Comparison of ENCODE assay signal across 24 cellular contexts in the genomic region with DNA sequence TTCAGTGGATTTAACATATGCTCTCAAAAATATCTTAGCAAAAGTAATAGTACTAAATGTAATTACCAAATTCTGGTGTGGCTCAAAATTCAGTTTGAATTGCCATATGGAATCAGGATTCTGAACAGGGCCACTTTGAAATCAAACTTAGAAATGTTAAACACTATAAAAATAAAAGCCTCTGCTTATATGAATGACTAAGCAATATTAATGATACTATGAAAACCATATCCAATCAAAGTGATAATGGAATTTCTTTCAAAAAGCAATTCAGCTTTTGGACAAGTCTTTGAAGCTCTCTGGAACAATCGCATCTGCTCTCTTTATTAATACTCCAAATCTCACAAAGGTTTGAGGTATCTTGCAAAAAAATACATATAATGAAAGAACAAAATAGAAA. TPM values are rescaled to one million over a fixed set of nuclear protein-coding genes. Genes with fewer than 3 reads are reported as not detected.
A peak's percentile ranks its signal among the peaks of the same experiment; 100 is the strongest.
DNase-seq lines count a peak whose midpoint lies in the region; ATAC-seq, FAIRE-seq and TF ChIP-seq lines count a peak whose summit lies in the region.
"Had no signal": no experiment of that assay in that cellular context is flagged by ENCODE, and none has a peak within 500 bp of the region (broad histone marks: within the 10 kb centered on the region; RNA-seq: fewer than 3 reads in every experiment).

No MANE protein-coding gene starts in this region.

- intact Hi-C loops in HepG2 (cut with micrococcal nuclease; ENCODE audit: unreplicated experiment) = no loop called here
- intact Hi-C loops in right lobe of liver (cut with DNase I) = no loop called here

- ATAC-seq in HepG2 (no peak), right lobe of liver (no peak)
- ATAC-seq: GM12878 had no signal

- FAIRE-seq in HepG2 (lab: Jason Lieb, UNC) = no peak
- FAIRE-seq: GM12878, GM12892, GM18507 had no signal

- H4K20me1 ChIP-seq in HepG2 (ENCODE audit: insufficient read depth, low read length) = no peaks in the 10 kb centered on the region
- H4K20me1 ChIP-seq: BLaER1 had no signal

- POLR2A ChIA-PET in HepG2 (lab: Yijun Ruan, JAX) = no interaction called here

- H3K4me1 ChIP-seq in HepG2 (ENCODE audit: insufficient read depth, low read length) (no peaks in the 10 kb centered on the region), right lobe of liver (peaks cover 0 to 6% (median 0%) of the 10 kb centered on the region in 4 donors)
- H3K4me1 ChIP-seq: BE2C, BLaER1 had no signal

- no peak for DNase-seq in HepG2 (ENCODE audit: low spot score)
- no peak for DNase-seq in right lobe of liver
- no peak for DNase-seq in SK-N-MC (ENCODE audit: low read depth, low spot score)
- DNase-seq in NCI-H2196 (lab: John Stamatoyannopoulos, UW; ENCODE audit: unreplicated experiment) = no peak
- DNase-seq in midbrain (lab: John Stamatoyannopoulos, UW) = no peak
- DNase-seq: ACHN; BE2C; C1 segment of cervical spinal cord; CD4-positive, alpha-beta memory T cell; CD4-positive, CD25-positive, alpha-beta regulatory T cell; CD8-positive, alpha-beta memory T cell; COR-L47; DMS 273 treated with DMSO at 0.1 percent for 48 hours; DMS153; DMS53; DMS79; DND-41; EL; GDM1 had no signal

- H3K27ac ChIP-seq in HepG2 (ENCODE audit: extremely low read length, insufficient read depth, low read length) (no peak overlapping the region), right lobe of liver (no peak overlapping the region), SK-N-MC (peak overlapping the region; percentile 47)
- H3K27ac ChIP-seq: 22Rv1, BLaER1 had no signal

- CTCF ChIA-PET in HepG2 (lab: Yijun Ruan, JAX; ENCODE audit: low intra/inter-chr PET ratio, low total read pairs) = no interaction called here

- in situ Hi-C loops in HepG2 (cut with HindIII; ENCODE audit: extremely low pct_ligation_motif_present, low pct_unique_long_range_greater_than_20kb) = no loop called here

- H3K79me2 ChIP-seq in HepG2 (ENCODE audit: insufficient read depth, low read length) = no peaks in the 10 kb centered on the region

- no peak for TF ChIP-seq POLR2A in HepG2 (IDR thresholded peaks at IDR 0.05; ENCODE audit: insufficient read depth in 1 of 2, low read depth in 2 of 2, low read length in 2 of 2)
- no peak for TF ChIP-seq POLR2A in right lobe of liver (IDR thresholded peaks at IDR 0.05)

- no TSS peak for BruUV-seq in HepG2 (replicated peaks; lab: Mats Ljungman, UMichigan)

- H3K4me3 ChIP-seq in HepG2 (replicated peaks in 1 of 3; ENCODE audit: insufficient read depth in 1 of 3, low read depth in 2 of 3, low read length in 3 of 3) = no peak overlapping the region
- no peak overlapping the region for H3K4me3 ChIP-seq in right lobe of liver
- no peak overlapping the region for H3K4me3 ChIP-seq in SK-N-MC
- H3K4me3 ChIP-seq: BLaER1, GM12878 had no signal

- H2AFZ ChIP-seq in HepG2 (ENCODE audit: low read length) = no peak overlapping the region

- no peak overlapping the region for H3K4me2 ChIP-seq in HepG2 (ENCODE audit: low read depth, low read length)
- H3K4me2 ChIP-seq: BLaER1 had no signal

- TF ChIP-seq CTCF in HepG2 (CRISPR knock-in tag; IDR thresholded peaks at IDR 0.05) (no peak), right lobe of liver (IDR thresholded peaks at IDR 0.05) (no peak)

- H3K27me3 ChIP-seq in HepG2 (ENCODE audit: control insufficient read depth in 1 of 2, insufficient read depth in 2 of 2, low read length in 2 of 2) = no peaks in the 10 kb centered on the region
- no peaks in the 10 kb centered on the region for H3K27me3 ChIP-seq in right lobe of liver
- H3K27me3 ChIP-seq: BE2C, BLaER1 had no signal

- 97% methylated on average over 1 of the region's 1 CpG for WGBS in HepG2 (ENCODE audit: low lambda C conversion rate)
- WGBS in right lobe of liver (ENCODE audit: insufficient coverage, low coverage, low lambda C conversion rate, missing lambda C conversion rate) = 93% methylated on average over 1 of the region's 1 CpG

- no peak overlapping the region for H3K9ac ChIP-seq in HepG2 (ENCODE audit: insufficient read depth, low read depth, low read length)
- no peak overlapping the region for H3K9ac ChIP-seq in SK-N-MC (ENCODE audit: insufficient read length)
- H3K9ac ChIP-seq: BLaER1 had no signal

- TF ChIP-seq RAD21 in HepG2 (CRISPR knock-in tag; IDR thresholded peaks at IDR 0.05) = no peak

- TF ChIP-seq EP300 in HepG2 (IDR thresholded peaks at IDR 0.05; ENCODE audit: low read depth in 2 of 2, low read length in 2 of 2) (no peak), HepG2 (CRISPR knock-in tag; IDR thresholded peaks at IDR 0.05; ENCODE audit: borderline replicate concordance) (no peak)

- H3K9me3 ChIP-seq in HepG2 (ENCODE audit: low read length) (no peaks in the 10 kb centered on the region), right lobe of liver (no peaks in the 10 kb centered on the region), SK-N-MC (ENCODE audit: low read depth, low read length) (no peaks in the 10 kb centered on the region)
- H3K9me3 ChIP-seq: BE2C, BLaER1 had no signal

- H3K36me3 ChIP-seq in HepG2 (replicated peaks in 1 of 2; ENCODE audit: control insufficient read depth in 1 of 2, insufficient read depth in 2 of 2, low read length in 2 of 2) = no peaks in the 10 kb centered on the region
- no peaks in the 10 kb centered on the region for H3K36me3 ChIP-seq in right lobe of liver
- no peaks in the 10 kb centered on the region for H3K36me3 ChIP-seq in SK-N-MC (ENCODE audit: insufficient read depth, low read length)

TF ChIP-seq in HepG2, 621 proteins besides CTCF, POLR2A, EP300 and RAD21:
- TF ChIP-seq SOX6 (IDR thresholded peaks at IDR 0.05) (no peak), SOX6 (CRISPR knock-in tag; IDR thresholded peaks at IDR 0.05) (no peak), NFE2L2 (IDR thresholded peaks at IDR 0.05; ENCODE audit: low read length) (peak; percentile 45)
- TF ChIP-seq, protein P1, sequence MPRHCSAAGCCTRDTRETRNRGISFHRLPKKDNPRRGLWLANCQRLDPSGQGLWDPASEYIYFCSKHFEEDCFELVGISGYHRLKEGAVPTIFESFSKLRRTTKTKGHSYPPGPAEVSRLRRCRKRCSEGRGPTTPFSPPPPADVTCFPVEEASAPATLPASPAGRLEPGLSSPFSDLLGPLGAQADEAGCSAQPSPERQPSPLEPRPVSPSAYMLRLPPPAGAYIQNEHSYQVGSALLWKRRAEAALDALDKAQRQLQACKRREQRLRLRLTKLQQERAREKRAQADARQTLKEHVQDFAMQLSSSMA (CRISPR knock-in tag; IDR thresholded peaks at IDR 0.05) = no peak

RNA-seq across cellular contexts. Expression of a gene that starts 51.6 kb away (rescaled TPM):
- total RNA-seq in HepG2 (2016; rRNA removed; fragmentation: Illumina TruSeq; extraction: Trizol) = 70.7 and 73.5 TPM in 2 replicates
- 23.3 and 24.8 TPM in 2 replicates for total RNA-seq in HepG2 (2016; cell fraction: cytosol; rRNA removed; fragmentation: Illumina TruSeq; extraction: Trizol; ENCODE audit: low read depth)
- total RNA-seq in HepG2 (2016; cell fraction: insoluble cytoplasmic fraction; rRNA removed; fragmentation: Illumina TruSeq; extraction: Trizol) = 71.8 and 82.3 TPM in 2 replicates
- total RNA-seq in HepG2 (2016; cell fraction: membrane; rRNA removed; fragmentation: Illumina TruSeq; extraction: Trizol) = 48.8 and 50.7 TPM in 2 replicates
- total RNA-seq in HepG2 (2016; cell fraction: nucleus; rRNA removed; fragmentation: Illumina TruSeq; extraction: Trizol) = 69.6 and 71.8 TPM in 2 replicates
- 23.6 and 32.6 TPM in 2 replicates for polyA plus RNA-seq in HepG2 (2011; rRNA removed)
- 13.5 and 35.1 TPM in 2 replicates for polyA plus RNA-seq in HepG2 (2011; cell fraction: cytosol; rRNA removed)
- 6.4 and 8.1 TPM in 2 replicates for polyA plus RNA-seq in HepG2 (2011; cell fraction: nucleus; rRNA removed)
- polyA plus RNA-seq in HepG2 (2012) = 42.3 and 62.7 TPM in 2 replicates
- 21.8 and 24.7 TPM in 2 replicates for polyA plus RNA-seq in HepG2 (2016; cell fraction: cytosol; fragmentation: Illumina TruSeq; extraction: Trizol; ENCODE audit: low read depth)
- polyA plus RNA-seq in HepG2 (2016; cell fraction: insoluble cytoplasmic fraction; fragmentation: Illumina TruSeq; extraction: Trizol; ENCODE audit: low read depth) = 64.7 and 68.9 TPM in 2 replicates
- polyA plus RNA-seq in HepG2 (2016; cell fraction: membrane; fragmentation: Illumina TruSeq; extraction: Trizol; ENCODE audit: low read depth) = 36.0 and 38.8 TPM in 2 replicates
- 94.5 and 96.3 TPM in 2 replicates for polyA plus RNA-seq in HepG2 (2016; cell fraction: nucleus; fragmentation: Illumina TruSeq; extraction: Trizol; ENCODE audit: insufficient read depth, low read depth)
- 10.4 and 16.5 TPM in 2 replicates for polyA minus RNA-seq in HepG2 (2011; rRNA and poly(A)+ RNA removed; ENCODE audit: low replicate concordance)
- polyA minus RNA-seq in HepG2 (2011; cell fraction: cytosol; rRNA and poly(A)+ RNA removed) = 14.5 and 18.5 TPM in 2 replicates
- 45.0 and 45.2 TPM in 2 replicates for polyA minus RNA-seq in HepG2 (2011; cell fraction: nucleus; rRNA and poly(A)+ RNA removed)
- 10 to 100 TPM; 27.8 to 54.1 (median 38.6) TPM for total RNA-seq in right lobe of liver
